Comparison of ENCODE assay signal across 20 cellular contexts in the genomic region with DNA sequence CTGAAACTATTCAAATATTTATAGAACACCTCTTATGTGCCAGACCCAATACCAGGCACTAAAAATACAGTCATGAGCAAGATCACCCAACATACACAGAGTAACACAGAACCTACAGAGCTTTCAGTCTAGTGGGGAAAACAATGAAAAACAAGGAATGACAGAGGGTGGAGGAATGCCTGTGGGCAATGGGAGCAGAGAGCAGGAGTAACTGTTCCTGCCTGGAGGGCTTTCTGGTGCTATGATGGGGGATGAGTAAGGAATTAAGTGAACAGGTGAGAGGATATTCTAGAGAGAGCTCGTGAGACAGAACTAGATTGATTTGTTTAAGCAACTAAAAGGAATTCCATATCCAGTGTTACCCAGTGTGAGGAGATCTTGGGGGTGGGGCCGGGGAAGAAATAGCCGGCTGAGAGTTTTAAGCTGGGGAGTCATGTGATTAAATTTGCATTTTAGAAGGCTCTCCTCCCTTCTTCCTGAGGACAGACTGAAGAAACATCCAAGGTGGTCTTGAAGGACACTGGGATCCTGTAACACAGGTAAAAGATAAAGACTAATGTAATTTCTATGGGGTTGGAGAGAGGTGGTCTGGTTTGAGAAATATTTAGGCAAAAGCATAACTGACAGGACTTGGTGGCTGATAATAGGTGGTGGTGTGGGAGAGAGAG. TPM values are rescaled to one million over a fixed set of nuclear protein-coding genes. Genes with fewer than 3 reads are reported as not detected.
DNase-seq lines count a peak whose midpoint lies in the region; ATAC-seq and TF ChIP-seq lines count a peak whose summit lies in the region.
"Had no signal": no experiment of that assay in that cellular context is flagged by ENCODE, and none has a peak within 500 bp of the region (broad histone marks: within the 10 kb centered on the region; RNA-seq: fewer than 3 reads in every experiment).

No MANE protein-coding gene starts in this region.

- H3K4me2 ChIP-seq in BLaER1 treated with 17β-estradiol and CSF1 and Interleukin-3, amounts not matched to agents 10 nM and 100 nM = peak overlapping the region; percentile 84 to 99 (median 94)

- H3K36me3 Mint-ChIP-seq in T-cell (peaks cover 9% of the 10 kb centered on the region), progenitor cell of endocrine pancreas (ENCODE audit: insufficient read depth) (no peaks in the 10 kb centered on the region)

- peak overlapping the region; percentile 98 to 99 for H3K27ac Mint-ChIP-seq in T-cell
- H3K27ac Mint-ChIP-seq in progenitor cell of endocrine pancreas = no peak overlapping the region

- H3K27ac ChIP-seq in BLaER1 treated with 17β-estradiol and CSF1 and Interleukin-3, amounts not matched to agents 10 nM and 100 nM = peak overlapping the region; percentile 93 to 99 (median 97); a peak in 21 of 22 replicates
- no peak overlapping the region for H3K27ac ChIP-seq in foreskin keratinocyte
- H3K27ac ChIP-seq: colonic mucosa, heart left ventricle, psoas muscle, transverse colon had no signal

- H3K27me3 Mint-ChIP-seq in T-cell (no peaks in the 10 kb centered on the region), progenitor cell of endocrine pancreas (no peaks in the 10 kb centered on the region)

- peak overlapping the region in 2 of 3 donors; percentile 1 to 97 for H3K4me3 Mint-ChIP-seq in T-cell
- no peak overlapping the region for H3K4me3 Mint-ChIP-seq in progenitor cell of endocrine pancreas (ENCODE audit: low read depth)

- H3K9me3 Mint-ChIP-seq in T-cell (peaks cover 0 to 20% (median 13%) of the 10 kb centered on the region in 3 donors), progenitor cell of endocrine pancreas (ENCODE audit: low read depth) (peaks cover 42% of the 10 kb centered on the region)

- H4K20me1 ChIP-seq in BLaER1 treated with 17β-estradiol and CSF1 and Interleukin-3, amounts not matched to agents 10 nM and 100 nM = peaks cover 6 to 17% (median 14%) of the 10 kb centered on the region in 11 experiments

- POLR2A ChIA-PET in T-cell (lab: Charles Lee) = interaction anchor here (0.6 to 0.7 kb wide), 2 partner anchors 25 to 91 kb away, joined by 3 read pairs; no protein-coding TSS in a partner anchor

- no peak for DNase-seq in T-cell
- peak; percentile 29 to 60 for DNase-seq in foreskin keratinocyte
- no peak for DNase-seq in progenitor cell of endocrine pancreas (ENCODE audit: low spot score, unreplicated experiment)
- no peak for DNase-seq in OCI-M1 (lab: John Stamatoyannopoulos, UW)
- DNase-seq in NCI-H1048 (lab: John Stamatoyannopoulos, UW) = no peak
- no peak for DNase-seq in NCI-H1092 treated with DMSO at 0.1 percent for 48 hours (lab: John Stamatoyannopoulos, UW)
- DNase-seq: anterior cingulate cortex, colonic mucosa, EL, heart left ventricle, kidney glomerular epithelial cell, NCI-H1436 treated with DMSO at 0.1 percent for 48 hours, psoas muscle, T1000, transverse colon had no signal

- peak overlapping the region in 10 of 11 experiments; percentile 91 to 97 (median 94); a peak in 18 of 22 replicates for H3K9ac ChIP-seq in BLaER1 treated with 17β-estradiol and CSF1 and Interleukin-3, amounts not matched to agents 10 nM and 100 nM

- peaks cover 0 to 11% (median 4%) of the 10 kb centered on the region in 11 experiments; a peak in 8 of 22 replicates for H3K36me3 ChIP-seq in BLaER1 treated with 17β-estradiol and CSF1 and Interleukin-3, amounts not matched to agents 10 nM and 100 nM
- H3K36me3 ChIP-seq: colonic mucosa, heart left ventricle, transverse colon had no signal

- H3K4me3 ChIP-seq in BLaER1 treated with 17β-estradiol and CSF1 and Interleukin-3, amounts not matched to agents 10 nM and 100 nM = peak overlapping the region in 8 of 10 experiments; percentile 80 to 97 (median 88); a peak in 6 of 20 replicates
- peak overlapping the region; percentile 100 for H3K4me3 ChIP-seq in GM08714 (ENCODE audit: low read length)
- H3K4me3 ChIP-seq: colonic mucosa, heart left ventricle, psoas muscle, transverse colon had no signal

- H3K4me1 ChIP-seq in BLaER1 treated with 17β-estradiol and CSF1 and Interleukin-3, amounts not matched to agents 10 nM and 100 nM = peaks cover 27 to 35% (median 31%) of the 10 kb centered on the region in 10 experiments
- no peaks in the 10 kb centered on the region for H3K4me1 ChIP-seq in foreskin keratinocyte
- H3K4me1 ChIP-seq: colonic mucosa, psoas muscle, transverse colon had no signal

- CTCF ChIA-PET in T-cell (lab: Charles Lee) = interaction anchor here in 1 of 2 donors (0.8 kb wide), 1 partner anchor 30 kb away, joined by 6 read pairs; no protein-coding TSS in a partner anchor

- no peak for TF ChIP-seq CTCF in foreskin keratinocyte (conservative IDR thresholded peaks at IDR 0.05)
- no peak for TF ChIP-seq CTCF in progenitor cell of endocrine pancreas (IDR thresholded peaks at IDR 0.05; ENCODE audit: unreplicated experiment)

- ATAC-seq in T-cell (replicated peaks in 1 of 4) (no peak), foreskin keratinocyte (peak; percentile 32)
- ATAC-seq: esophagus mucosa, heart left ventricle, psoas muscle had no signal

- H3K9me3 ChIP-seq in BLaER1 treated with 17β-estradiol and CSF1 and Interleukin-3, amounts not matched to agents 10 nM and 100 nM (replicated peaks in 1 of 11) = peaks cover 31 to 37% (median 33%) of the 10 kb centered on the region in 11 experiments
- H3K9me3 ChIP-seq: colonic mucosa had no signal

- peaks cover 42 to 70% (median 45%) of the 10 kb centered on the region in 3 donors for H3K4me1 Mint-ChIP-seq in T-cell
- peaks cover 13% of the 10 kb centered on the region for H3K4me1 Mint-ChIP-seq in progenitor cell of endocrine pancreas (ENCODE audit: low read depth)

- H3K27me3 ChIP-seq in BLaER1 treated with 17β-estradiol and CSF1 and Interleukin-3, amounts not matched to agents 10 nM and 100 nM = no peaks in the 10 kb centered on the region
- H3K27me3 ChIP-seq in foreskin keratinocyte = no peaks in the 10 kb centered on the region
- H3K27me3 ChIP-seq: colonic mucosa, heart left ventricle, transverse colon had no signal

RNA-seq across cellular contexts. Expression of gene CD53, which starts 2.1 kb away (rescaled TPM):
- total RNA-seq in T-cell = 100 to 1,000 TPM; 288 to 405 (median 386) TPM
- total RNA-seq in foreskin keratinocyte = not detected in 2 replicates
- not detected in 2 replicates for polyA plus RNA-seq in foreskin keratinocyte
- not detected in 2 replicates for total RNA-seq in progenitor cell of endocrine pancreas
- total RNA-seq: NCI-H460, RPMI7951 had no signal

Comparison
In these comparisons a context has a peak if more than half of its experiments do, and no peak if none do; other contexts are left out.
1. DNase-seq: peak in foreskin keratinocyte (2 of 2); none in T-cell (0 of 34), progenitor cell of endocrine pancreas (single experiment), OCI-M1 (single experiment), NCI-H1048 (single experiment) and NCI-H1092 treated with DMSO at 0.1 percent for 48 hours (single experiment).
2. RNA of gene CD53, which starts 2.1 kb away (total RNA-seq): 288 to 405 TPM in T-cell; not detected in foreskin keratinocyte and not detected in progenitor cell of endocrine pancreas; every median in the first group is over 100 times any median in the second.